Comparison of ENCODE assay signal across 8 cellular contexts in genomic region chr5:132961887-132962286, GRCh38. TPM values are rescaled to one million over a fixed set of nuclear protein-coding genes. Genes with fewer than 3 reads are reported as not detected.
A peak's percentile ranks its signal among the peaks of the same experiment; 100 is the strongest.
DNase-seq lines count a peak whose midpoint lies in the region; ATAC-seq and TF ChIP-seq lines count a peak whose summit lies in the region.

No MANE protein-coding gene starts in this region.

- H3K4me3 Mint-ChIP-seq in MCF 10A (ENCODE audit: unreplicated experiment) (peak overlapping the region; percentile 95), memory B cell (peak overlapping the region; percentile 95)

- no peaks in the 10 kb centered on the region for H3K9me3 ChIP-seq in IMR-90 (ENCODE audit: control insufficient read depth, insufficient read depth, low read length)
- H3K9me3 ChIP-seq in vagina: no peaks in the 10 kb centered on the region

- peak overlapping the region; percentile 91; the same call in 1 of the 2 replicates for H3K18ac ChIP-seq in IMR-90 (ENCODE audit: low read depth, low read length)

- TF ChIP-seq CTCF in IMR-90 (conservative IDR thresholded peaks at IDR 0.05; ENCODE audit: low read depth, low read length): no peak
- TF ChIP-seq CTCF in MCF 10A (IDR thresholded peaks at IDR 0.05; ENCODE audit: unreplicated experiment): no peak
- no peak for TF ChIP-seq CTCF in vagina (IDR thresholded peaks at IDR 0.05)

- CTCF ChIA-PET in IMR-90 (lab: Yijun Ruan, JAX) (interaction anchor here (0.9 kb wide), 1 partner anchor 51 kb away, joined by 3 read pairs; no protein-coding TSS in a partner anchor), MCF 10A (lab: Yijun Ruan, JAX) (interaction anchor here (0.7 to 1.4 kb wide), 8 partner anchors 13 to 1912 kb away, joined by 3 to 4 read pairs (median 3); partner anchors contain the start of gene TXNDC15)

- H2AK9ac ChIP-seq in IMR-90 (replicated peaks; ENCODE audit: low read depth, low read length, poor library complexity): no peak overlapping the region

- H2BK120ac ChIP-seq in IMR-90 (ENCODE audit: low read depth, low read length): no peak overlapping the region

- H3K4me2 ChIP-seq in IMR-90 (ENCODE audit: low read depth, low read length): peak overlapping the region; percentile 92; the same call in 1 of the 2 replicates

- no peak overlapping the region for H2BK15ac ChIP-seq in IMR-90 (ENCODE audit: low read depth, low read length)

- H3K27me3 ChIP-seq in IMR-90 (ENCODE audit: control insufficient read depth, insufficient read depth, low read length) (no peaks in the 10 kb centered on the region), vagina (no peaks in the 10 kb centered on the region)

- H3K9me3 Mint-ChIP-seq in MCF 10A (ENCODE audit: unreplicated experiment) (no peaks in the 10 kb centered on the region), memory B cell (no peaks in the 10 kb centered on the region)

- in situ Hi-C loops in IMR-90 (cut with MboI; ENCODE audit: low sequenced_read_pairs): no loop called here

- dilution Hi-C loops in IMR-90 (cut with HindIII; ENCODE audit: low sequenced_read_pairs, unreplicated experiment): no loop called here

- peak overlapping the region; percentile 100 for H3K27ac Mint-ChIP-seq in MCF 10A (ENCODE audit: low read depth, unreplicated experiment)
- peak overlapping the region; percentile 96 for H3K27ac Mint-ChIP-seq in memory B cell

- no peak overlapping the region for H2AFZ ChIP-seq in IMR-90 (replicated peaks; ENCODE audit: low read length, poor library complexity)

- peaks cover 0 to 16% of the 10 kb centered on the region in 2 experiments; a peak in 2 of 4 replicates for H3K79me1 ChIP-seq in IMR-90 (ENCODE audit: low read depth in 1 of 2, low read length in 2 of 2)

- H3K4me3 ChIP-seq in IMR-90 (ENCODE audit: insufficient read depth, low read depth, low read length) (peak overlapping the region; percentile 84), vagina (peak overlapping the region; percentile 58 to 78)

- DNase-seq in AML-193 (lab: John Stamatoyannopoulos, UW) (peak; percentile 12 to 16), IMR-90 (peak; percentile 81), MCF 10A (ENCODE audit: unreplicated experiment) (peak; percentile 53), memory B cell (ENCODE audit: low spot score in 2 of 2) (no peak), vagina (ENCODE audit: extremely low spot score in 2 of 2) (no peak)
- no peak for DNase-seq in stimulated activated CD4-positive, alpha-beta T cell treated with anti-CD3 and anti-CD28 coated beads, Interleukin-2, amount 100 ng/mL, for 24 hours
- DNase-seq in stimulated activated CD4-positive, alpha-beta T cell treated with anti-CD3 and anti-CD28 coated beads, Interleukin-4, amount 100 ng/mL, for 4 hours: no peak

- peak overlapping the region; percentile 79; the same call in 1 of the 2 replicates for H2AK5ac ChIP-seq in IMR-90 (ENCODE audit: low read depth, low read length)

- POLR2A ChIA-PET in IMR-90 (lab: Charles Lee; ENCODE audit: unreplicated experiment) (no interaction called here), MCF 10A (lab: Yijun Ruan, JAX) (interaction anchor here (0.6 to 8.1 kb wide), 44 partner anchors 8 to 1767 kb away, joined by 3 to 311 read pairs (median 5); partner anchors contain the start of genes HSPA4, KIF3A, SLC22A5 and VDAC1)

- BruUV-seq in IMR-90 (replicated peaks; lab: Mats Ljungman, UMichigan) (no TSS peak), MCF 10A (replicated peaks; lab: Mats Ljungman, UMichigan) (no TSS peak)

- peak overlapping the region; percentile 99 for H2BK5ac ChIP-seq in IMR-90 (ENCODE audit: low read depth, low read length, poor library complexity, severe bottlenecking)

- peak overlapping the region; percentile 95; the same call in 1 of the 2 replicates for H3K23ac ChIP-seq in IMR-90 (ENCODE audit: low read depth, low read length)

- intact Hi-C loops in IMR-90 (cut with micrococcal nuclease): loop anchor here (2.0 kb wide), 2 partner anchors 65 to 89 kb away; partner anchors contain the start of gene ZCCHC10
- intact Hi-C loops in MCF 10A (cut with micrococcal nuclease): loop anchor here (2.0 kb wide), 1 partner anchor 65 kb away; the partner anchor contains the start of gene ZCCHC10
- intact Hi-C loops in vagina (cut with DNase I): loop anchor here (5.0 kb wide), 1 partner anchor 90 kb away; the partner anchor contains the start of gene HSPA4

- peak overlapping the region; percentile 75 to 76; a peak in 3 of 4 replicates for H4K8ac ChIP-seq in IMR-90 (ENCODE audit: low read depth in 2 of 2, low read length in 2 of 2)

- H3K9me1 ChIP-seq in IMR-90 (ENCODE audit: insufficient read depth, low read length): peaks cover 6% of the 10 kb centered on the region

- peak overlapping the region; percentile 84 for H3K14ac ChIP-seq in IMR-90 (replicated peaks; ENCODE audit: low read depth, low read length)

- peak overlapping the region; percentile 78; the same call in 1 of the 2 replicates for H4K5ac ChIP-seq in IMR-90 (ENCODE audit: low read depth, low read length)

- peak overlapping the region; percentile 100; the same call in 1 of the 2 replicates for H3K9ac ChIP-seq in IMR-90 (ENCODE audit: low read depth, low read length)

- no peak overlapping the region for H2BK20ac ChIP-seq in IMR-90 (ENCODE audit: low read depth, low read length)

- TF ChIP-seq RAD21 in IMR-90 (IDR thresholded peaks at IDR 0.05; ENCODE audit: low read length): no peak

- H3K4ac ChIP-seq in IMR-90 (ENCODE audit: low read depth, low read length): peak overlapping the region; percentile 92; the same call in 1 of the 2 replicates

- WGBS in IMR-90 (ENCODE audit: extremely low coverage in 2 of 2, insufficient read length in 1 of 2), 2 experiments: no CpG with 5 or more reads among the region's 5 CpGs

- peaks cover 2% of the 10 kb centered on the region; the same call in 1 of the 2 replicates for H3K4me1 ChIP-seq in IMR-90 (ENCODE audit: control insufficient read depth, insufficient read depth, low read length)
- peaks cover 54% of the 10 kb centered on the region for H3K4me1 ChIP-seq in vagina

- ATAC-seq in IMR-90 (ENCODE audit: low read depth) (no peak), memory B cell (ENCODE audit: low read depth) (no peak), GM18517 (IDR thresholded peaks at IDR 0.05; ENCODE audit: unreplicated experiment) (no peak)

- peaks cover 20% of the 10 kb centered on the region for H3K4me1 Mint-ChIP-seq in MCF 10A (ENCODE audit: insufficient read depth, unreplicated experiment)
- H3K4me1 Mint-ChIP-seq in memory B cell: peaks cover 15% of the 10 kb centered on the region

- no peaks in the 10 kb centered on the region for H3K27me3 Mint-ChIP-seq in MCF 10A (ENCODE audit: insufficient read depth, unreplicated experiment)
- no peaks in the 10 kb centered on the region for H3K27me3 Mint-ChIP-seq in memory B cell

- H3K27ac ChIP-seq in IMR-90 (ENCODE audit: insufficient read depth, low read length) (peak overlapping the region; percentile 98; the same call in 1 of the 2 replicates), vagina (peak overlapping the region; percentile 99)

- H3K36me3 ChIP-seq in IMR-90 (ENCODE audit: control insufficient read depth, insufficient read depth, low read length) (peaks cover 5% of the 10 kb centered on the region; the same call in 1 of the 2 replicates), vagina (no peaks in the 10 kb centered on the region)

- H3K56ac ChIP-seq in IMR-90 (ENCODE audit: extremely low read depth, insufficient read depth, low read length): peak overlapping the region; percentile 96

- no peak overlapping the region for H4K91ac ChIP-seq in IMR-90 (ENCODE audit: insufficient read depth, low read depth, low read length)

- peaks cover 58% of the 10 kb centered on the region for H4K20me1 ChIP-seq in IMR-90 (ENCODE audit: insufficient read depth, low read length)

- TF ChIP-seq POLR2A in IMR-90 (IDR thresholded peaks at IDR 0.05; ENCODE audit: low read depth, low read length) (no peak), vagina (IDR thresholded peaks at IDR 0.05) (no peak)

- peaks cover 31% of the 10 kb centered on the region for H3K36me3 Mint-ChIP-seq in MCF 10A (ENCODE audit: insufficient read depth, unreplicated experiment)
- peaks cover 2% of the 10 kb centered on the region for H3K36me3 Mint-ChIP-seq in memory B cell

TF ChIP-seq in IMR-90, 13 proteins besides CTCF, POLR2A, EP300 and RAD21:
- TF ChIP-seq USF2 (IDR thresholded peaks at IDR 0.05; ENCODE audit: low read depth, low read length) (no peak), BHLHE40 (IDR thresholded peaks at IDR 0.05; ENCODE audit: low read depth, low read length) (no peak), ELK1 (IDR thresholded peaks at IDR 0.05; ENCODE audit: borderline replicate concordance, low read depth, low read length) (no peak), FOS (IDR thresholded peaks at IDR 0.05; ENCODE audit: low read depth, low read length) (no peak), SMC3 (IDR thresholded peaks at IDR 0.05; ENCODE audit: low read depth, low read length) (no peak), MXI1 (IDR thresholded peaks at IDR 0.05; ENCODE audit: borderline replicate concordance, low read depth, low read length) (no peak), RFX5 (IDR thresholded peaks at IDR 0.05; ENCODE audit: low read depth, low read length) (no peak)
TF ChIP-seq in IMR-90: peak in this region for 0.

RNA-seq across cellular contexts. Expression of gene AFF4, which starts 1.5 kb away (rescaled TPM):
- total RNA-seq in IMR-90 (2012; rRNA removed) (57.2 and 67.2 TPM in 2 replicates), MCF 10A (2022) (200 and 206 TPM in 2 replicates), vagina (79.1 TPM)
- polyA plus RNA-seq in IMR-90 (2012; rRNA removed): 26.0 and 27.3 TPM in 2 replicates
- 6.3 and 6.9 TPM in 2 replicates for polyA plus RNA-seq in IMR-90 (2012; cell fraction: cytosol; rRNA removed)
- polyA plus RNA-seq in IMR-90 (2012; cell fraction: nucleus; rRNA removed; ENCODE audit: low replicate concordance): 9.9 and 46.4 TPM in 2 replicates

Comparison
In these comparisons a context has a peak if more than half of its experiments do, and no peak if none do; other contexts are left out.
1. DNase-seq: peak in AML-193 (2 of 2), IMR-90 (single experiment) and MCF 10A (single experiment); none in memory B cell (0 of 2), vagina (0 of 2), stimulated activated CD4-positive, alpha-beta T cell treated with anti-CD3 and anti-CD28 coated beads, Interleukin-2, amount 100 ng/mL, for 24 hours (0 of 2) and stimulated activated CD4-positive, alpha-beta T cell treated with anti-CD3 and anti-CD28 coated beads, Interleukin-4, amount 100 ng/mL, for 4 hours (0 of 2).